In genomic region chr18:36181898-36182506, GRCh38 we compare ENCODE assay signal across 19 cellular contexts. TPM values are rescaled to one million over a fixed set of nuclear protein-coding genes. Genes with fewer than 3 reads are reported as not detected.
DNase-seq lines count a peak whose midpoint lies in the region; ATAC-seq and TF ChIP-seq lines count a peak whose summit lies in the region.
"Had no signal": no experiment of that assay in that cellular context is flagged by ENCODE, and none has a peak within 500 bp of the region (broad histone marks: within the 10 kb centered on the region; RNA-seq: fewer than 3 reads in every experiment).

No MANE protein-coding gene starts in this region.

- peak overlapping the region; percentile 83 for H3K27ac Mint-ChIP-seq in dendritic cell treated with granulocyte-macrophage colony-stimulating factor and Interleukin-4, amounts not matched to agents 40 ng/mL and 50 ng/mL, for 4 days
- H3K27ac Mint-ChIP-seq in stimulated activated naive CD8-positive, alpha-beta T cell treated with anti-CD3 and anti-CD28 coated beads, Interleukin-15, amount 100 ng/mL, for 72 hours: no peak overlapping the region
- no peak overlapping the region for H3K27ac Mint-ChIP-seq in activated T-helper 1 cell treated with anti-CD3 and anti-CD28 coated beads, Interleukin-12 subunit alpha, Interleukin-12 subunit beta, Interleukin-2, Interleukin-4 antibody, amounts not matched to agents 30 ng/mL and 10 ng/mL and 1 ng/mL, durations not matched to agents 14 hours and 24 hours and 36 hours
- H3K27ac Mint-ChIP-seq: CD8-positive, alpha-beta T cell; HFFc6 had no signal

- peaks cover 87% of the 10 kb centered on the region for H3K4me1 Mint-ChIP-seq in dendritic cell treated with granulocyte-macrophage colony-stimulating factor and Interleukin-4, amounts not matched to agents 40 ng/mL and 50 ng/mL, for 4 days (ENCODE audit: low read depth)
- no peaks in the 10 kb centered on the region for H3K4me1 Mint-ChIP-seq in stimulated activated naive CD8-positive, alpha-beta T cell treated with anti-CD3 and anti-CD28 coated beads, Interleukin-15, amount 100 ng/mL, for 72 hours
- H3K4me1 Mint-ChIP-seq in activated T-helper 1 cell treated with anti-CD3 and anti-CD28 coated beads, Interleukin-12 subunit alpha, Interleukin-12 subunit beta, Interleukin-2, Interleukin-4 antibody, amounts not matched to agents 30 ng/mL and 10 ng/mL and 1 ng/mL, durations not matched to agents 14 hours and 24 hours and 36 hours (ENCODE audit: low read depth): peaks cover 13% of the 10 kb centered on the region

- H3K4me1 ChIP-seq in heart left ventricle: peaks cover 0 to 30% (median 11%) of the 10 kb centered on the region in 12 donors
- H3K4me1 ChIP-seq in right atrium auricular region: peaks cover 0 to 21% of the 10 kb centered on the region in 2 donors
- H3K4me1 ChIP-seq: A549, SJCRH30 had no signal

- ATAC-seq in heart left ventricle: peak in 3 of 4 donors; percentile 37 to 61 (median 60)
- peak; percentile 31 for ATAC-seq in left lobe of liver
- ATAC-seq in stimulated activated naive CD8-positive, alpha-beta T cell treated with anti-CD3 and anti-CD28 coated beads, Interleukin-15, amount 100 ng/mL, for 72 hours: no peak
- ATAC-seq: A549; CD8-positive, alpha-beta T cell; PC-3 had no signal

- H3K4me3 ChIP-seq in heart left ventricle (no peak overlapping the region), right atrium auricular region (no peak overlapping the region)
- H3K4me3 ChIP-seq: A549; BLaER1 treated with 17β-estradiol and CSF1 and Interleukin-3, amounts not matched to agents 10 nM and 100 nM; SJCRH30 had no signal

- peaks cover 33% of the 10 kb centered on the region for H3K27me3 Mint-ChIP-seq in dendritic cell treated with granulocyte-macrophage colony-stimulating factor and Interleukin-4, amounts not matched to agents 40 ng/mL and 50 ng/mL, for 4 days
- peaks cover 7% of the 10 kb centered on the region for H3K27me3 Mint-ChIP-seq in stimulated activated naive CD8-positive, alpha-beta T cell treated with anti-CD3 and anti-CD28 coated beads, Interleukin-15, amount 100 ng/mL, for 72 hours
- peaks cover 5% of the 10 kb centered on the region for H3K27me3 Mint-ChIP-seq in activated T-helper 1 cell treated with anti-CD3 and anti-CD28 coated beads, Interleukin-12 subunit alpha, Interleukin-12 subunit beta, Interleukin-2, Interleukin-4 antibody, amounts not matched to agents 30 ng/mL and 10 ng/mL and 1 ng/mL, durations not matched to agents 14 hours and 24 hours and 36 hours (ENCODE audit: insufficient read depth)

- H3K9me3 Mint-ChIP-seq in dendritic cell treated with granulocyte-macrophage colony-stimulating factor and Interleukin-4, amounts not matched to agents 40 ng/mL and 50 ng/mL, for 4 days: no peaks in the 10 kb centered on the region
- H3K9me3 Mint-ChIP-seq in stimulated activated naive CD8-positive, alpha-beta T cell treated with anti-CD3 and anti-CD28 coated beads, Interleukin-15, amount 100 ng/mL, for 72 hours: no peaks in the 10 kb centered on the region
- H3K9me3 Mint-ChIP-seq in activated T-helper 1 cell treated with anti-CD3 and anti-CD28 coated beads, Interleukin-12 subunit alpha, Interleukin-12 subunit beta, Interleukin-2, Interleukin-4 antibody, amounts not matched to agents 30 ng/mL and 10 ng/mL and 1 ng/mL, durations not matched to agents 14 hours and 24 hours and 36 hours: no peaks in the 10 kb centered on the region
- H3K9me3 Mint-ChIP-seq: CD8-positive, alpha-beta T cell; HFFc6 had no signal

- H3K9me3 ChIP-seq in heart left ventricle (no peaks in the 10 kb centered on the region), right atrium auricular region (no peaks in the 10 kb centered on the region)
- H3K9me3 ChIP-seq: A549; BLaER1 treated with 17β-estradiol and CSF1 and Interleukin-3, amounts not matched to agents 10 nM and 100 nM; SJCRH30 had no signal

- H3K36me3 Mint-ChIP-seq in dendritic cell treated with granulocyte-macrophage colony-stimulating factor and Interleukin-4, amounts not matched to agents 40 ng/mL and 50 ng/mL, for 4 days (ENCODE audit: low read depth): peaks cover 15% of the 10 kb centered on the region
- H3K36me3 Mint-ChIP-seq in activated T-helper 1 cell treated with anti-CD3 and anti-CD28 coated beads, Interleukin-12 subunit alpha, Interleukin-12 subunit beta, Interleukin-2, Interleukin-4 antibody, amounts not matched to agents 30 ng/mL and 10 ng/mL and 1 ng/mL, durations not matched to agents 14 hours and 24 hours and 36 hours (ENCODE audit: low read depth): peaks cover 8% of the 10 kb centered on the region

- WGBS in heart left ventricle, 4 donors: 73 to 81% (median 79%) methylated on average over 3 of the region's 3 CpGs

- TF ChIP-seq POLR2A in heart left ventricle (IDR thresholded peaks at IDR 0.05): no peak

- H3K27ac ChIP-seq in heart left ventricle (no peak overlapping the region), right atrium auricular region (no peak overlapping the region)
- H3K27ac ChIP-seq: A549; BLaER1 treated with 17β-estradiol and CSF1 and Interleukin-3, amounts not matched to agents 10 nM and 100 nM; SJCRH30 had no signal

- H3K36me3 ChIP-seq in heart left ventricle (peaks cover 0 to 9% (median 4%) of the 10 kb centered on the region in 9 donors), right atrium auricular region (peaks cover under 1% of the 10 kb centered on the region)
- H3K36me3 ChIP-seq: SJCRH30 had no signal

- no peak for DNase-seq in heart left ventricle
- no peak for DNase-seq in right atrium auricular region (ENCODE audit: low spot score)
- DNase-seq in left lobe of liver (ENCODE audit: low spot score): peak; percentile 43
- no peak for DNase-seq in stimulated activated naive CD8-positive, alpha-beta T cell treated with anti-CD3 and anti-CD28 coated beads, Interleukin-15, amount 100 ng/mL, for 72 hours
- DNase-seq in activated T-helper 1 cell treated with anti-CD3 and anti-CD28 coated beads, Interleukin-12 subunit alpha, Interleukin-12 subunit beta, Interleukin-2, Interleukin-4 antibody, amounts not matched to agents 30 ng/mL and 10 ng/mL and 1 ng/mL, durations not matched to agents 14 hours and 24 hours and 36 hours (ENCODE audit: low spot score): no peak
- DNase-seq in middle frontal gyrus (ENCODE audit: extremely low spot score, low spot score): no peak
- DNase-seq: CD8-positive, alpha-beta T cell; DMS79 treated with DMSO at 0.1 percent for 48 hours; HFFc6; NCI-H1417; NCI-H187; NCI-H226; NCI-H524 treated with DMSO at 0.1 percent for 48 hours; PC-3; RPMI8226; SJCRH30 had no signal

- H3K27me3 ChIP-seq in heart left ventricle: peaks cover 0 to 4% (median 0%) of the 10 kb centered on the region in 9 donors
- H3K27me3 ChIP-seq in right atrium auricular region: no peaks in the 10 kb centered on the region
- H3K27me3 ChIP-seq: SJCRH30 had no signal

- intact Hi-C loops in heart left ventricle (cut with DNase I): loop anchor here in 6 of 10 donors (10.0 kb wide), 4 partner anchors 47 to 393 kb away; no protein-coding TSS in a partner anchor
- intact Hi-C loops in dendritic cell treated with granulocyte-macrophage colony-stimulating factor and Interleukin-4, amounts not matched to agents 40 ng/mL and 50 ng/mL, for 4 days (cut with micrococcal nuclease): no loop called here
- intact Hi-C loops in activated T-helper 1 cell treated with anti-CD3 and anti-CD28 coated beads, Interleukin-12 subunit alpha, Interleukin-12 subunit beta, Interleukin-2, Interleukin-4 antibody, amounts not matched to agents 30 ng/mL and 10 ng/mL and 1 ng/mL, durations not matched to agents 14 hours and 24 hours and 36 hours (cut with micrococcal nuclease): no loop called here

- H3K4me3 Mint-ChIP-seq in dendritic cell treated with granulocyte-macrophage colony-stimulating factor and Interleukin-4, amounts not matched to agents 40 ng/mL and 50 ng/mL, for 4 days: no peak overlapping the region
- no peak overlapping the region for H3K4me3 Mint-ChIP-seq in stimulated activated naive CD8-positive, alpha-beta T cell treated with anti-CD3 and anti-CD28 coated beads, Interleukin-15, amount 100 ng/mL, for 72 hours
- no peak overlapping the region for H3K4me3 Mint-ChIP-seq in activated T-helper 1 cell treated with anti-CD3 and anti-CD28 coated beads, Interleukin-12 subunit alpha, Interleukin-12 subunit beta, Interleukin-2, Interleukin-4 antibody, amounts not matched to agents 30 ng/mL and 10 ng/mL and 1 ng/mL, durations not matched to agents 14 hours and 24 hours and 36 hours
- H3K4me3 Mint-ChIP-seq: CD8-positive, alpha-beta T cell; HFFc6 had no signal

- no peak for TF ChIP-seq CTCF in heart left ventricle (IDR thresholded peaks at IDR 0.05)
- no peak for TF ChIP-seq CTCF in right atrium auricular region (IDR thresholded peaks at IDR 0.05)

RNA-seq across cellular contexts. Expression of gene MOCOS, which starts 5.3 kb away (rescaled TPM):
- total RNA-seq in heart left ventricle (1 to 10 TPM in 1 of 9 donors, under 1 TPM in 8; 0.07 to 1.0 (median 0.25) TPM), right atrium auricular region (under 1 TPM; 0.11 to 0.51 TPM), left lobe of liver (27.4 TPM)
- under 1 TPM; 0.27 to 0.37 TPM for polyA plus RNA-seq in heart left ventricle
- 0.17 and 0.47 TPM in 2 replicates for total RNA-seq in activated T-helper 1 cell treated with anti-CD3 and anti-CD28 coated beads, Interleukin-12 subunit alpha, Interleukin-12 subunit beta, Interleukin-2, Interleukin-4 antibody, amounts not matched to agents 30 ng/mL and 10 ng/mL and 1 ng/mL, durations not matched to agents 14 hours and 24 hours and 36 hours
- total RNA-seq: CD8-positive, alpha-beta T cell; SJCRH30 had no signal

RNA-seq across cellular contexts. Expression of gene ELP2, which starts 52.3 kb away (rescaled TPM):
- total RNA-seq in heart left ventricle: 10 to 100 TPM; 26.2 to 60.7 (median 46.8) TPM
- polyA plus RNA-seq in heart left ventricle: 10 to 100 TPM; 32.6 to 39.8 TPM
- 10 to 100 TPM; 21.7 to 31.4 TPM for total RNA-seq in right atrium auricular region
- total RNA-seq in left lobe of liver: 52.1 TPM
- total RNA-seq in activated T-helper 1 cell treated with anti-CD3 and anti-CD28 coated beads, Interleukin-12 subunit alpha, Interleukin-12 subunit beta, Interleukin-2, Interleukin-4 antibody, amounts not matched to agents 30 ng/mL and 10 ng/mL and 1 ng/mL, durations not matched to agents 14 hours and 24 hours and 36 hours: 97.1 and 104 TPM in 2 replicates

RNA-seq across cellular contexts. Expression of gene SLC39A6, which starts 52.9 kb away (rescaled TPM):
- total RNA-seq in heart left ventricle (10 to 100 TPM; 11.1 to 22.3 (median 15.2) TPM), right atrium auricular region (10 to 100 TPM; 15.9 to 20.0 TPM), left lobe of liver (6.6 TPM)
- 10 to 100 TPM in 1 of 2 donors, 1 to 10 TPM in 1; 2.4 to 28.8 TPM for polyA plus RNA-seq in heart left ventricle
- total RNA-seq in activated T-helper 1 cell treated with anti-CD3 and anti-CD28 coated beads, Interleukin-12 subunit alpha, Interleukin-12 subunit beta, Interleukin-2, Interleukin-4 antibody, amounts not matched to agents 30 ng/mL and 10 ng/mL and 1 ng/mL, durations not matched to agents 14 hours and 24 hours and 36 hours: 53.5 and 54.4 TPM in 2 replicates

Comparison
In these comparisons a context has a peak if more than half of its experiments do, and no peak if none do; other contexts are left out.
1. RNA of gene MOCOS, which starts 5.3 kb away (total RNA-seq): 27.4 TPM in left lobe of liver (single experiment); 0.11 to 0.51 TPM in right atrium auricular region, 0.17 to 0.47 TPM in activated T-helper 1 cell treated with anti-CD3 and anti-CD28 coated beads, Interleukin-12 subunit alpha, Interleukin-12 subunit beta, Interleukin-2, Interleukin-4 antibody, amounts not matched to agents 30 ng/mL and 10 ng/mL and 1 ng/mL, durations not matched to agents 14 hours and 24 hours and 36 hours and 0.07 to 1.0 TPM in heart left ventricle; every median in the first group is over 10 times any median in the second.
2. intact Hi-C loops: an anchor here in heart left ventricle (10.0 kb wide); none called in dendritic cell treated with granulocyte-macrophage colony-stimulating factor and Interleukin-4, amounts not matched to agents 40 ng/mL and 50 ng/mL, for 4 days and activated T-helper 1 cell treated with anti-CD3 and anti-CD28 coated beads, Interleukin-12 subunit alpha, Interleukin-12 subunit beta, Interleukin-2, Interleukin-4 antibody, amounts not matched to agents 30 ng/mL and 10 ng/mL and 1 ng/mL, durations not matched to agents 14 hours and 24 hours and 36 hours.